Comparison of ENCODE assay signal across 1 cellular context in genomic region chr5:56479701-56480304, GRCh38.
TF ChIP-seq lines count a peak whose summit lies in the region.

No MANE protein-coding gene starts in this region.

TF ChIP-seq in HepG2, 621 proteins besides CTCF, POLR2A, EP300 and RAD21 (continued from another document and continues in another):
- TF ChIP-seq ZBTB39 (CRISPR knock-in tag; IDR thresholded peaks at IDR 0.05) (no peak), ZNF670 (CRISPR knock-in tag; IDR thresholded peaks at IDR 0.05; ENCODE audit: borderline replicate concordance) (peak; percentile 22; the same call in 1 of the 2 replicates), ZUFSP (CRISPR knock-in tag; IDR thresholded peaks at IDR 0.05; ENCODE audit: borderline replicate concordance) (no peak), EHMT2 (IDR thresholded peaks at IDR 0.05; ENCODE audit: borderline replicate concordance, low read depth, low read length) (no peak; the same call in 1 of the 2 replicates), ZNF354B (CRISPR knock-in tag; IDR thresholded peaks at IDR 0.05) (no peak), HDAC2 (CRISPR knock-in tag; IDR thresholded peaks at IDR 0.05) (no peak), ZNF772 (CRISPR knock-in tag; IDR thresholded peaks at IDR 0.05) (0 out of 2 replicates have a peak, but pooled peaks have one; percentile 10), ZNF616 (CRISPR knock-in tag; IDR thresholded peaks at IDR 0.05; ENCODE audit: low read depth) (no peak), MTF2 (CRISPR knock-in tag; IDR thresholded peaks at IDR 0.05; ENCODE audit: borderline replicate concordance) (no peak), PAXIP1 (CRISPR knock-in tag; conservative IDR thresholded peaks at IDR 0.05) (no peak), SRSF4 (IDR thresholded peaks at IDR 0.05; ENCODE audit: low read depth, low read length, poor library complexity, severe bottlenecking) (no peak), ZNF124 (CRISPR knock-in tag; IDR thresholded peaks at IDR 0.05) (no peak), ZNF160 (CRISPR knock-in tag; IDR thresholded peaks at IDR 0.05) (0 out of 2 replicates have a peak, but pooled peaks have one; percentile 15), ZNF879 (CRISPR knock-in tag; IDR thresholded peaks at IDR 0.05) (0 out of 2 replicates have a peak, but pooled peaks have one; percentile 39), MIXL1 (CRISPR knock-in tag; IDR thresholded peaks at IDR 0.05) (no peak), RFX5 (IDR thresholded peaks at IDR 0.05; ENCODE audit: low read depth, low read length) (no peak), ZNF83 (CRISPR knock-in tag; IDR thresholded peaks at IDR 0.05; ENCODE audit: borderline replicate concordance) (no peak), SMC3 (IDR thresholded peaks at IDR 0.05; ENCODE audit: low read length) (no peak), GMEB1 (CRISPR knock-in tag; IDR thresholded peaks at IDR 0.05; ENCODE audit: borderline replicate concordance) (0 out of 2 replicates have a peak, but pooled peaks have one; percentile 45), KDM4B (CRISPR knock-in tag; IDR thresholded peaks at IDR 0.05) (no peak), PHF21A (CRISPR knock-in tag; IDR thresholded peaks at IDR 0.05) (no peak), ZNF256 (CRISPR knock-in tag; conservative IDR thresholded peaks at IDR 0.05) (no peak), ZBTB3 (CRISPR knock-in tag; IDR thresholded peaks at IDR 0.05; ENCODE audit: borderline replicate concordance, low read depth) (no peak), SMAD1 (CRISPR knock-in tag; IDR thresholded peaks at IDR 0.05; ENCODE audit: borderline replicate concordance, low read depth) (no peak), ZBTB7B (CRISPR knock-in tag; IDR thresholded peaks at IDR 0.05) (no peak), ZNF142 (CRISPR knock-in tag; IDR thresholded peaks at IDR 0.05) (no peak), PRMT3 (CRISPR knock-in tag; IDR thresholded peaks at IDR 0.05; ENCODE audit: borderline replicate concordance, low read depth) (no peak), TOPORS (CRISPR knock-in tag; IDR thresholded peaks at IDR 0.05) (no peak), CENPBD1 (CRISPR knock-in tag; IDR thresholded peaks at IDR 0.05; ENCODE audit: borderline replicate concordance, low read depth) (0 out of 2 replicates have a peak, but pooled peaks have one; percentile 53), ZNF17 (CRISPR knock-in tag; IDR thresholded peaks at IDR 0.05) (no peak), AHR (CRISPR knock-in tag; IDR thresholded peaks at IDR 0.05) (no peak), KDM5A (IDR thresholded peaks at IDR 0.05; ENCODE audit: borderline replicate concordance, low read length) (no peak), NCOA1 (CRISPR knock-in tag; IDR thresholded peaks at IDR 0.05) (0 out of 2 replicates have a peak, but pooled peaks have one; percentile 1), DBP (CRISPR knock-in tag; IDR thresholded peaks at IDR 0.05; ENCODE audit: not compliant biosample characterization) (no peak), XRCC5 (optimal IDR thresholded peaks at IDR 0.05; ENCODE audit: low read length) (no peak), HNRNPL (IDR thresholded peaks at IDR 0.05; ENCODE audit: low read depth, low read length) (no peak), FOXK2 (IDR thresholded peaks at IDR 0.05) (peak; percentile 68; the same call in 1 of the 2 replicates), FOXO4 (CRISPR knock-in tag; conservative IDR thresholded peaks at IDR 0.05) (0 out of 2 replicates have a peak, but pooled peaks have one; percentile 16), SIX1 (CRISPR knock-in tag; IDR thresholded peaks at IDR 0.05; ENCODE audit: borderline replicate concordance) (no peak), WIZ (CRISPR knock-in tag; IDR thresholded peaks at IDR 0.05) (no peak), ZMAT3 (CRISPR knock-in tag; conservative IDR thresholded peaks at IDR 0.05) (no peak), SP5 (CRISPR knock-in tag; IDR thresholded peaks at IDR 0.05; ENCODE audit: borderline replicate concordance, low read depth) (no peak), MAFG (CRISPR knock-in tag; IDR thresholded peaks at IDR 0.05) (no peak), MEIS1 (CRISPR knock-in tag; IDR thresholded peaks at IDR 0.05; ENCODE audit: borderline replicate concordance) (no peak), GABPA (IDR thresholded peaks at IDR 0.05; ENCODE audit: low read depth, low read length) (no peak), GABPA (CRISPR knock-in tag; IDR thresholded peaks at IDR 0.05; ENCODE audit: low read depth) (no peak), DMAP1 (CRISPR knock-in tag; IDR thresholded peaks at IDR 0.05) (no peak), RXRA (CRISPR knock-in tag; IDR thresholded peaks at IDR 0.05) (no peak), PHF20 (CRISPR knock-in tag; IDR thresholded peaks at IDR 0.05) (no peak), ZNF790 (CRISPR knock-in tag; IDR thresholded peaks at IDR 0.05; ENCODE audit: borderline replicate concordance) (0 out of 2 replicates have a peak, but pooled peaks have one; percentile 37), RFXAP (CRISPR knock-in tag; IDR thresholded peaks at IDR 0.05; ENCODE audit: borderline replicate concordance) (no peak; the same call in 1 of the 2 replicates), ZNF501 (CRISPR knock-in tag; IDR thresholded peaks at IDR 0.05) (peak; percentile 83), NFE2 (CRISPR knock-in tag; IDR thresholded peaks at IDR 0.05) (no peak), TEAD2 (CRISPR knock-in tag; IDR thresholded peaks at IDR 0.05) (no peak), ZNF782 (CRISPR knock-in tag; IDR thresholded peaks at IDR 0.05; ENCODE audit: borderline replicate concordance) (peak; percentile 35; the same call in 1 of the 2 replicates), CENPX (CRISPR knock-in tag; IDR thresholded peaks at IDR 0.05) (no peak)
